7 cellular contexts compared by ENCODE assay signal in the genomic region with DNA sequence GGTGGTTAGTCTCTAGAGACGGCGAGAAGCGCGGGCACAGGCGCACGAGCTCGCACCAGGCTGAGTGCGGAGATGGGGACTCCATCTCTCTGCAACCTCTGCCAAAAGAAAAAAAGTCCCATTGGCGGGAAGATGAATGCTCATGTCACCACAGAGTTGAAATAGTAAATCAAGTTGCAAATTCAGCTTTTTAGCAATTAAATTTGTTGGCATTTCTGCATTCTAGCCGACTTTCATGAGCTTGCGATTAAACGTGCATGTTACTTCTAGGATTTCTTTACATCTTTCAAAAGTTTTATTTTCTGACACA. TPM values are rescaled to one million over a fixed set of nuclear protein-coding genes. Genes with fewer than 3 reads are reported as not detected.
DNase-seq lines count a peak whose midpoint lies in the region; ATAC-seq, FAIRE-seq and TF ChIP-seq lines count a peak whose summit lies in the region.

No MANE protein-coding gene starts in this region.

- peak overlapping the region; percentile 87 to 96 for H3K27ac Mint-ChIP-seq in natural killer cell treated with Interleukin-12 subunit alpha and Interleukin-12 subunit beta and Interleukin-15 and Interleukin-18, amount 100 ng/mL, for 72 hours

- dilution Hi-C loops in endothelial cell of umbilical vein (cut with MboI; ENCODE audit: extremely low pct_ligation_motif_present, low sequenced_read_pairs) = no loop called here

- H3K9me1 ChIP-seq in endothelial cell of umbilical vein (replicated peaks; ENCODE audit: control insufficient read depth, extremely low read depth, insufficient read depth, low read length) = no peaks in the 10 kb centered on the region

- H3F3A ChIP-seq in SK-N-SH (replicated peaks; ENCODE audit: insufficient read depth) = peaks cover 12% of the 10 kb centered on the region

- intact Hi-C loops in endothelial cell of umbilical vein (cut with micrococcal nuclease) = loop anchor here (1.0 kb wide), 1 partner anchor 18 kb away; a partner anchor contains a TSS

- H4K20me1 ChIP-seq in SK-N-SH (ENCODE audit: insufficient read depth) (no peaks in the 10 kb centered on the region), endothelial cell of umbilical vein (replicated peaks; ENCODE audit: control insufficient read depth, extremely low read depth, insufficient read depth, low read length) (no peaks in the 10 kb centered on the region)

- peak; percentile 12 for FAIRE-seq in endothelial cell of umbilical vein (lab: Jason Lieb, UNC)

- peaks cover 8 to 17% of the 10 kb centered on the region in 2 experiments for H3K36me3 ChIP-seq in SK-N-SH (replicated peaks in 1 of 2; ENCODE audit: control insufficient read depth in 1 of 2, insufficient read depth in 2 of 2, low read length in 1 of 2)
- peaks cover 0 to under 1% of the 10 kb centered on the region in 2 experiments for H3K36me3 ChIP-seq in endothelial cell of umbilical vein (ENCODE audit: control insufficient read depth in 2 of 2, extremely low read depth in 1 of 2, insufficient read depth in 2 of 2, low read length in 2 of 2)

- H3K27me3 ChIP-seq in SK-N-SH (ENCODE audit: insufficient read depth) = no peaks in the 10 kb centered on the region
- no peaks in the 10 kb centered on the region for H3K27me3 ChIP-seq in endothelial cell of umbilical vein (ENCODE audit: control insufficient read depth in 2 of 2, insufficient read depth in 2 of 2, low read length in 2 of 2)

- BruUV-seq in endothelial cell of umbilical vein (replicated peaks; lab: Mats Ljungman, UMichigan) = no TSS peak

- peaks cover 48% of the 10 kb centered on the region for H3K79me2 ChIP-seq in SK-N-SH (ENCODE audit: insufficient read depth)
- peaks cover 28% of the 10 kb centered on the region for H3K79me2 ChIP-seq in endothelial cell of umbilical vein (ENCODE audit: control insufficient read depth, insufficient read depth, low read length)

- H3K27ac ChIP-seq in SK-N-SH (ENCODE audit: low read depth in 2 of 2, low read length in 1 of 2) (peak overlapping the region; percentile 76 to 97), endothelial cell of umbilical vein (ENCODE audit: insufficient read depth, low read depth, low read length) (peak overlapping the region; percentile 65)

- WGBS in SK-N-SH (ENCODE audit: low lambda C conversion rate) = 16% methylated on average over 9 of the region's 12 CpGs

- H3K4me3 ChIP-seq in SK-N-SH (ENCODE audit: low read depth in 2 of 2, low read length in 1 of 2) = peak overlapping the region; percentile 77 to 90
- H3K4me3 ChIP-seq in endothelial cell of umbilical vein (replicated peaks in 1 of 3; ENCODE audit: insufficient read depth in 1 of 3, low read depth in 1 of 3, low read length in 3 of 3) = peak overlapping the region; percentile 63 to 85 (median 78)

- H3K9me2 ChIP-seq in SK-N-SH = no peaks in the 10 kb centered on the region

- H2AFZ ChIP-seq in SK-N-SH (ENCODE audit: low read depth) (peak overlapping the region; percentile 86), endothelial cell of umbilical vein (ENCODE audit: low read depth, low read length) (peak overlapping the region; percentile 97)

- H3K36me3 Mint-ChIP-seq in natural killer cell treated with Interleukin-12 subunit alpha and Interleukin-12 subunit beta and Interleukin-15 and Interleukin-18, amount 100 ng/mL, for 72 hours = no peaks in the 10 kb centered on the region

- CTCF ChIA-PET in SK-N-SH (lab: Yijun Ruan, JAX) (interaction anchor here (0.6 to 1.6 kb wide), 6 partner anchors 8 to 339 kb away, joined by 3 to 5 read pairs (median 4); a partner anchor contains a TSS), endothelial cell of umbilical vein (lab: Charles Lee) (interaction anchor here (1.0 to 2.7 kb wide), 9 partner anchors 9 to 937 kb away, joined by 3 to 13 read pairs (median 5); a partner anchor contains a TSS)

- TF ChIP-seq CTCF in SK-N-SH (IDR thresholded peaks at IDR 0.05) (no peak), endothelial cell of umbilical vein (IDR thresholded peaks at IDR 0.05; ENCODE audit: extremely low read depth in 1 of 2, insufficient read depth in 1 of 2, low read depth in 1 of 2, low read length in 2 of 2) (no peak)

- no peaks in the 10 kb centered on the region for H3K9me3 ChIP-seq in SK-N-SH
- H3K9me3 ChIP-seq in endothelial cell of umbilical vein (replicated peaks; ENCODE audit: control insufficient read depth, insufficient read depth, low read length) = no peaks in the 10 kb centered on the region

- POLR2A ChIA-PET in SK-N-SH (lab: Yijun Ruan, JAX) = interaction anchor here (3.2 kb wide), 1 partner anchor 18 kb away, joined by 20 read pairs; a partner anchor contains a TSS
- POLR2A ChIA-PET in endothelial cell of umbilical vein (lab: Charles Lee) = interaction anchor here (2.2 kb wide), 1 partner anchor 18 kb away, joined by 8 read pairs; a partner anchor contains a TSS

- DNase-seq in Daoy (ENCODE audit: low read depth) (peak; percentile 60), SK-N-SH (no peak), endothelial cell of umbilical vein (ENCODE audit: low read depth, low spot score) (no peak), occipital lobe (lab: John Stamatoyannopoulos, UW) (no peak)
- DNase-seq in natural killer cell treated with Interleukin-12 subunit alpha and Interleukin-12 subunit beta and Interleukin-15 and Interleukin-18, amount 100 ng/mL, for 72 hours (ENCODE audit: low spot score) = peak; percentile 68

- ATAC-seq in GM19397 (IDR thresholded peaks at IDR 0.05; ENCODE audit: unreplicated experiment) (peak; percentile 50), HG03442 (IDR thresholded peaks at IDR 0.05; ENCODE audit: unreplicated experiment) (peak; percentile 35)
- ATAC-seq in natural killer cell treated with Interleukin-12 subunit alpha and Interleukin-12 subunit beta and Interleukin-15 and Interleukin-18, amount 100 ng/mL, for 72 hours = peak; percentile 73 to 80

- H3K27me3 Mint-ChIP-seq in natural killer cell treated with Interleukin-12 subunit alpha and Interleukin-12 subunit beta and Interleukin-15 and Interleukin-18, amount 100 ng/mL, for 72 hours = no peaks in the 10 kb centered on the region

- TF ChIP-seq EP300 in SK-N-SH (IDR thresholded peaks at IDR 0.05; ENCODE audit: borderline replicate concordance in 1 of 2, low read depth in 1 of 2, low read length in 1 of 2) = no peak

- H3K4me3 Mint-ChIP-seq in natural killer cell treated with Interleukin-12 subunit alpha and Interleukin-12 subunit beta and Interleukin-15 and Interleukin-18, amount 100 ng/mL, for 72 hours = peak overlapping the region; percentile 91

- no peak for TF ChIP-seq POLR2A in endothelial cell of umbilical vein (IDR thresholded peaks at IDR 0.05; ENCODE audit: low read depth, low read length)

- peaks cover 12 to 23% of the 10 kb centered on the region in 2 donors for H3K4me1 Mint-ChIP-seq in natural killer cell treated with Interleukin-12 subunit alpha and Interleukin-12 subunit beta and Interleukin-15 and Interleukin-18, amount 100 ng/mL, for 72 hours (ENCODE audit: low read depth in 2 of 2)

- H3K4me1 ChIP-seq in SK-N-SH (ENCODE audit: control insufficient read depth in 1 of 2, insufficient read depth in 2 of 2, low read depth in 1 of 2, low read length in 1 of 2) = peaks cover 4 to 5% of the 10 kb centered on the region in 2 experiments; a peak in 3 of 4 replicates
- H3K4me1 ChIP-seq in endothelial cell of umbilical vein (ENCODE audit: control insufficient read depth, extremely low read depth, insufficient read depth, low read length) = peaks cover 12% of the 10 kb centered on the region

- no peak for TF ChIP-seq RAD21 in SK-N-SH (IDR thresholded peaks at IDR 0.05; ENCODE audit: low read length)

- H3K4me2 ChIP-seq in SK-N-SH (peak overlapping the region; percentile 86), endothelial cell of umbilical vein (ENCODE audit: insufficient read depth, low read length) (peak overlapping the region; percentile 81)

- H3K9ac ChIP-seq in SK-N-SH (peak overlapping the region; percentile 70), endothelial cell of umbilical vein (replicated peaks; ENCODE audit: extremely low read depth, insufficient read depth, low read length) (peak overlapping the region; percentile 91)

- H3K9me3 Mint-ChIP-seq in natural killer cell treated with Interleukin-12 subunit alpha and Interleukin-12 subunit beta and Interleukin-15 and Interleukin-18, amount 100 ng/mL, for 72 hours = no peaks in the 10 kb centered on the region

RNA-seq across cellular contexts. Expression of a gene that starts 0.6 kb away (rescaled TPM):
- 17.2 and 26.6 TPM in 2 replicates for total RNA-seq in Daoy (2014; rRNA removed; shearing (Covaris generic))
- 2.1 and 2.9 TPM in 2 replicates for polyA plus RNA-seq in SK-N-SH (2012; rRNA removed)
- polyA plus RNA-seq in SK-N-SH (2012; cell fraction: cytosol; rRNA removed) = 4.2 and 4.4 TPM in 2 replicates
- polyA plus RNA-seq in SK-N-SH (2012; cell fraction: nucleus; rRNA removed) = 0.80 and 1.0 TPM in 2 replicates
- 8.1 and 8.3 TPM in 2 replicates for total RNA-seq in endothelial cell of umbilical vein
- 2.1 and 3.4 TPM in 2 replicates for polyA plus RNA-seq in endothelial cell of umbilical vein
- 6.2 and 7.5 TPM in 2 replicates for polyA plus RNA-seq in endothelial cell of umbilical vein (2011; cell fraction: cytosol; rRNA removed)
- polyA plus RNA-seq in endothelial cell of umbilical vein (2011; cell fraction: nucleus; rRNA removed) = 1.8 and 2.9 TPM in 2 replicates
- polyA plus RNA-seq in endothelial cell of umbilical vein (2012) = 3.7 and 10.1 TPM in 2 replicates
- polyA minus RNA-seq in endothelial cell of umbilical vein = 1.3 and 1.4 TPM in 2 replicates
- polyA minus RNA-seq in endothelial cell of umbilical vein (2011; cell fraction: cytosol; rRNA and poly(A)+ RNA removed) = 7.7 TPM
- 0.67 and 0.96 TPM in 2 replicates for polyA minus RNA-seq in endothelial cell of umbilical vein (2011; cell fraction: nucleus; rRNA and poly(A)+ RNA removed)
- 10 to 100 TPM; 10.6 to 19.3 TPM for total RNA-seq in natural killer cell treated with Interleukin-12 subunit alpha and Interleukin-12 subunit beta and Interleukin-15 and Interleukin-18, amount 100 ng/mL, for 72 hours
- 5.3 TPM for total RNA-seq in occipital lobe

RNA-seq across cellular contexts. Expression of a gene that starts 18.6 kb away (rescaled TPM):
- 24.4 and 24.5 TPM in 2 replicates for total RNA-seq in Daoy (2014; rRNA removed; shearing (Covaris generic))
- polyA plus RNA-seq in SK-N-SH (2012; rRNA removed) = 16.2 and 23.3 TPM in 2 replicates
- 21.5 and 21.9 TPM in 2 replicates for polyA plus RNA-seq in SK-N-SH (2012; cell fraction: cytosol; rRNA removed)
- 13.1 and 32.5 TPM in 2 replicates for polyA plus RNA-seq in SK-N-SH (2012; cell fraction: nucleus; rRNA removed)
- 14.2 and 20.5 TPM in 2 replicates for total RNA-seq in endothelial cell of umbilical vein
- polyA plus RNA-seq in endothelial cell of umbilical vein = 20.3 and 20.5 TPM in 2 replicates
- polyA plus RNA-seq in endothelial cell of umbilical vein (2011; cell fraction: cytosol; rRNA removed) = 17.1 and 18.9 TPM in 2 replicates
- 36.8 and 39.4 TPM in 2 replicates for polyA plus RNA-seq in endothelial cell of umbilical vein (2011; cell fraction: nucleus; rRNA removed)
- 16.0 and 17.0 TPM in 2 replicates for polyA plus RNA-seq in endothelial cell of umbilical vein (2012)
- 34.8 and 39.2 TPM in 2 replicates for polyA minus RNA-seq in endothelial cell of umbilical vein
- 16.4 TPM for polyA minus RNA-seq in endothelial cell of umbilical vein (2011; cell fraction: cytosol; rRNA and poly(A)+ RNA removed)
- 46.5 and 59.0 TPM in 2 replicates for polyA minus RNA-seq in endothelial cell of umbilical vein (2011; cell fraction: nucleus; rRNA and poly(A)+ RNA removed)
- 10 to 100 TPM; 18.9 to 29.1 TPM for total RNA-seq in natural killer cell treated with Interleukin-12 subunit alpha and Interleukin-12 subunit beta and Interleukin-15 and Interleukin-18, amount 100 ng/mL, for 72 hours
- 130 TPM for total RNA-seq in occipital lobe

RNA-seq across cellular contexts. Expression of a gene that starts 18.7 kb away (rescaled TPM):
- 71.3 and 71.9 TPM in 2 replicates for total RNA-seq in Daoy (2014; rRNA removed; shearing (Covaris generic))
- 59.8 and 61.7 TPM in 2 replicates for polyA plus RNA-seq in SK-N-SH (2012; rRNA removed)
- polyA plus RNA-seq in SK-N-SH (2012; cell fraction: cytosol; rRNA removed) = 71.1 and 82.5 TPM in 2 replicates
- 22.7 and 31.4 TPM in 2 replicates for polyA plus RNA-seq in SK-N-SH (2012; cell fraction: nucleus; rRNA removed)
- 37.6 TPM in 2 replicates for total RNA-seq in endothelial cell of umbilical vein
- 23.1 and 26.4 TPM in 2 replicates for polyA plus RNA-seq in endothelial cell of umbilical vein
- polyA plus RNA-seq in endothelial cell of umbilical vein (2011; cell fraction: cytosol; rRNA removed) = 29.9 and 34.7 TPM in 2 replicates
- polyA plus RNA-seq in endothelial cell of umbilical vein (2011; cell fraction: nucleus; rRNA removed) = 16.5 and 21.1 TPM in 2 replicates
- 42.5 and 42.8 TPM in 2 replicates for polyA plus RNA-seq in endothelial cell of umbilical vein (2012)
- polyA minus RNA-seq in endothelial cell of umbilical vein = 13.9 and 14.8 TPM in 2 replicates
- 13.5 TPM for polyA minus RNA-seq in endothelial cell of umbilical vein (2011; cell fraction: cytosol; rRNA and poly(A)+ RNA removed)
- polyA minus RNA-seq in endothelial cell of umbilical vein (2011; cell fraction: nucleus; rRNA and poly(A)+ RNA removed) = 9.0 and 11.9 TPM in 2 replicates
- total RNA-seq in natural killer cell treated with Interleukin-12 subunit alpha and Interleukin-12 subunit beta and Interleukin-15 and Interleukin-18, amount 100 ng/mL, for 72 hours = 10 to 100 TPM; 24.8 to 45.9 TPM
- total RNA-seq in occipital lobe = 62.5 TPM

Comparison
In these comparisons a context has a peak if more than half of its experiments do, and no peak if none do; other contexts are left out.
1. DNase-seq: peak in Daoy (single experiment) and natural killer cell treated with Interleukin-12 subunit alpha and Interleukin-12 subunit beta and Interleukin-15 and Interleukin-18, amount 100 ng/mL, for 72 hours (single experiment); none in SK-N-SH (single experiment), endothelial cell of umbilical vein (single experiment) and occipital lobe (single experiment).
2. Peak in every context shown above with its lines, with median percentiles within 50 percentile points of each other: ATAC-seq.